ENCODE assay signal across 11 cellular contexts in the genomic region with DNA sequence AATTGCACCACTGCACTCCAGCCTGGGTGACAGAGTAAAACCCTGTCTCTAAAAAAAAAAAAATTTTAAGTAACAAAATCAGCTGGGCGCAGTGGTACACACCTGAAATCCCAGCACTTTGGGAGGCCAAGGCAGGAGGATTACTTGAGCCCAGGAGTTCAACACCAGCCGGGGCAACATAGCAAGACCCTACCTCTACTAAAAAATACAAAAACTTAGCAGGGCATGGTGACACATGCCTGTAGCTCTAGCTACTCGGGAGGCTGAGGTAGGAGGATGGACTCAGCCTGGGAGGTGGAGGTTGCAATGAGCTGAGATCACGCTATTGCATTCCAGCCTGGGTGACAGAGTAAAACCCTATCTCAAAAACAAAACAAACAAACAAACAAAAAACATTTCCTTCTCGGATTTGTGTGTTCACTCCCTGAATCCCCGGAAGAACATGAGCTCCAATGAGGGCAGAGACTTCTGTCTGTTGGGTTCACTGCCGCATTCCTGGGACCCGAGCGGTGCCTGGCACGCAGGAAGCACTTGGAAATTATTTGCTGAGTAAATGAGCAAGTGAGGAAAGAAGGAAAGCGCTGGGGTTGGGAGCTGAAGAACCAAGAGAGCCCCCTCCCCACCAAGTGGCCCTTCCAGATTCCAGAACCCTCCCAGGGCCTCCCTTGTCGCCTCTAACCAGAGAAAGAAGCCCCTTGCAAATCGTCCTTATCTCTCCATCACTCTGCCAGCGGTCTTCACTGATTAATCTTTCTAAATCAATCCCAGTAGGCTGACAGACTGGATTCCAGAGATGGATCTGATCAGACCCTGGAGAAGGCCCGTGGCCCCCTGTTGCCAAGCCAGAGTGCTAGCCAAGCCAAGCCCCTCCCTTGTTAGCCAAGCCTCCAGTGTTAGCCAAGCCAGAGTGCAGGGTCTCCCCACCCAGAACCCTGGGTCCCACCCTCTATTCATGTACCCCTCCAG. TPM values are rescaled to one million over a fixed set of nuclear protein-coding genes. Genes with fewer than 3 reads are reported as not detected.
DNase-seq lines count a peak whose midpoint lies in the region; ATAC-seq, FAIRE-seq and TF ChIP-seq lines count a peak whose summit lies in the region.
"Had no signal": no experiment of that assay in that cellular context is flagged by ENCODE, and none has a peak within 500 bp of the region (broad histone marks: within the 10 kb centered on the region; RNA-seq: fewer than 3 reads in every experiment).

No MANE protein-coding gene starts in this region.

- peaks cover 3% of the 10 kb centered on the region for H4K20me1 ChIP-seq in endothelial cell of umbilical vein (replicated peaks; ENCODE audit: control insufficient read depth, extremely low read depth, insufficient read depth, low read length)

- peak overlapping the region; percentile 47 for H2BK5ac ChIP-seq in neuronal stem cell (ENCODE audit: low read length)

- no TSS peak for BruUV-seq in endothelial cell of umbilical vein (replicated peaks; lab: Mats Ljungman, UMichigan)

- no peak overlapping the region for H2BK15ac ChIP-seq in neuronal stem cell (ENCODE audit: low read length)

- H2AK5ac ChIP-seq in neuronal stem cell (ENCODE audit: low read depth, low read length), result peak overlapping the region; percentile 69

- dilution Hi-C loops in endothelial cell of umbilical vein (cut with MboI; ENCODE audit: extremely low pct_ligation_motif_present, low sequenced_read_pairs), result no loop called here

- H3K36me3 ChIP-seq in ACC112 (ENCODE audit: insufficient read depth, low read length), result no peaks in the 10 kb centered on the region
- H3K36me3 ChIP-seq in endothelial cell of umbilical vein (ENCODE audit: control insufficient read depth in 2 of 2, extremely low read depth in 1 of 2, insufficient read depth in 2 of 2, low read length in 2 of 2), result peaks cover 0 to 2% of the 10 kb centered on the region in 2 experiments
- H3K36me3 ChIP-seq in neuronal stem cell (replicated peaks in 1 of 2; ENCODE audit: control insufficient read depth in 2 of 2, insufficient read depth in 2 of 2, low read length in 2 of 2), result peaks cover 2 to 65% of the 10 kb centered on the region in 2 donors

- H3K79me2 ChIP-seq in ACC112 (ENCODE audit: control insufficient read depth, insufficient read depth, low read length, unreplicated experiment) (peaks cover 86% of the 10 kb centered on the region), endothelial cell of umbilical vein (ENCODE audit: control insufficient read depth, insufficient read depth, low read length) (peaks cover 73% of the 10 kb centered on the region)

- H3K4me3 ChIP-seq in ACC112 (ENCODE audit: low read depth, low read length) (no peak overlapping the region), LNCaP clone FGC (ENCODE audit: low read depth, low read length) (peak overlapping the region; percentile 96; the same call in 1 of the 2 replicates), endothelial cell of umbilical vein (replicated peaks in 1 of 3; ENCODE audit: insufficient read depth in 1 of 3, low read depth in 1 of 3, low read length in 3 of 3) (no peak overlapping the region), neuronal stem cell (ENCODE audit: low read length in 2 of 2) (no peak overlapping the region)

- H3K27me3 ChIP-seq in ACC112 (ENCODE audit: insufficient read depth, low read length) (no peaks in the 10 kb centered on the region), endothelial cell of umbilical vein (ENCODE audit: control insufficient read depth in 2 of 2, insufficient read depth in 2 of 2, low read length in 2 of 2) (no peaks in the 10 kb centered on the region), neuronal stem cell (ENCODE audit: control insufficient read depth in 3 of 3, insufficient read depth in 3 of 3, low read depth in 1 of 3, low read length in 3 of 3) (peaks cover 0 to 2% (median 0%) of the 10 kb centered on the region in 3 experiments)

- H3K9ac ChIP-seq in endothelial cell of umbilical vein (replicated peaks; ENCODE audit: extremely low read depth, insufficient read depth, low read length), result no peak overlapping the region
- H3K9ac ChIP-seq in neuronal stem cell (ENCODE audit: low read depth, low read length, poor library complexity), result no peak overlapping the region

- H3K18ac ChIP-seq in neuronal stem cell (ENCODE audit: low read length), result peak overlapping the region; percentile 79

- H4K91ac ChIP-seq in neuronal stem cell (ENCODE audit: low read depth, low read length, poor library complexity), result no peak overlapping the region

- CTCF ChIA-PET in endothelial cell of umbilical vein (lab: Charles Lee), result interaction anchor here (1.1 to 2.5 kb wide), 4 partner anchors 8 to 177 kb away, joined by 3 to 9 read pairs (median 4); no protein-coding TSS in a partner anchor

- TF ChIP-seq CTCF in LNCaP clone FGC (IDR thresholded peaks at IDR 0.05; ENCODE audit: control insufficient read depth, extremely low read depth, insufficient read depth) (no peak), endothelial cell of umbilical vein (IDR thresholded peaks at IDR 0.05; ENCODE audit: extremely low read depth in 1 of 2, insufficient read depth in 1 of 2, low read depth in 1 of 2, low read length in 2 of 2) (no peak)

- no peak overlapping the region for H4K8ac ChIP-seq in neuronal stem cell (ENCODE audit: low read depth, low read length)

- H3K27ac ChIP-seq in ACC112 (ENCODE audit: low read depth, low read length) (peak overlapping the region; percentile 60), endothelial cell of umbilical vein (ENCODE audit: insufficient read depth, low read depth, low read length) (no peak overlapping the region), neuronal stem cell (replicated peaks; ENCODE audit: low read length) (peak overlapping the region; percentile 29)

- no CpG with 5 or more reads among the region's 15 CpGs for WGBS in neuronal stem cell (ENCODE audit: extremely low coverage in 2 of 2, insufficient read length in 2 of 2, insufficient replicate concordance in 1 of 2), 2 donors

- ATAC-seq in HG02571 (IDR thresholded peaks at IDR 0.05; ENCODE audit: unreplicated experiment) (no peak), HG03460 (IDR thresholded peaks at IDR 0.05; ENCODE audit: unreplicated experiment) (no peak)
- ATAC-seq: CD8-positive, alpha-beta T cell had no signal

- H3K9me1 ChIP-seq in endothelial cell of umbilical vein (replicated peaks; ENCODE audit: control insufficient read depth, extremely low read depth, insufficient read depth, low read length), result no peaks in the 10 kb centered on the region

- H3K4me1 ChIP-seq in ACC112 (ENCODE audit: control insufficient read depth, insufficient read depth, low read length, unreplicated experiment), result peaks cover 23% of the 10 kb centered on the region
- peaks cover 9% of the 10 kb centered on the region for H3K4me1 ChIP-seq in endothelial cell of umbilical vein (ENCODE audit: control insufficient read depth, extremely low read depth, insufficient read depth, low read length)
- peaks cover 14 to 26% of the 10 kb centered on the region in 2 donors for H3K4me1 ChIP-seq in neuronal stem cell (ENCODE audit: control insufficient read depth in 2 of 2, insufficient read depth in 1 of 2, low read depth in 1 of 2, low read length in 2 of 2)

- H3K9me3 ChIP-seq in endothelial cell of umbilical vein (replicated peaks; ENCODE audit: control insufficient read depth, insufficient read depth, low read length) (no peaks in the 10 kb centered on the region), neuronal stem cell (replicated peaks in 1 of 2; ENCODE audit: control insufficient read depth in 2 of 2, insufficient read depth in 1 of 2, low read depth in 1 of 2, low read length in 2 of 2) (peaks cover 0 to 5% of the 10 kb centered on the region in 2 donors)

- no peak overlapping the region for H2BK120ac ChIP-seq in neuronal stem cell (ENCODE audit: low read depth, low read length)

- H3K79me1 ChIP-seq in neuronal stem cell (ENCODE audit: low read depth, low read length), result peaks cover 20% of the 10 kb centered on the region

- no peak overlapping the region for H3K23ac ChIP-seq in neuronal stem cell (ENCODE audit: low read depth, low read length, poor library complexity)

- H3K4me2 ChIP-seq in endothelial cell of umbilical vein (ENCODE audit: insufficient read depth, low read length) (no peak overlapping the region), neuronal stem cell (ENCODE audit: insufficient read depth, low read length, poor library complexity, severe bottlenecking) (no peak overlapping the region)

- POLR2A ChIA-PET in endothelial cell of umbilical vein (lab: Charles Lee), result no interaction called here

- FAIRE-seq in endothelial cell of umbilical vein (lab: Jason Lieb, UNC), result peak; percentile 31
- FAIRE-seq: GM19239 had no signal

- intact Hi-C loops in endothelial cell of umbilical vein (cut with micrococcal nuclease), result no loop called here

- no peak overlapping the region for H3K14ac ChIP-seq in neuronal stem cell (ENCODE audit: low read length)

- H3K4ac ChIP-seq in neuronal stem cell (ENCODE audit: low read length), result no peak overlapping the region

- peak overlapping the region; percentile 7 for H2BK12ac ChIP-seq in neuronal stem cell (ENCODE audit: low read length)

- no peak for TF ChIP-seq POLR2A in endothelial cell of umbilical vein (IDR thresholded peaks at IDR 0.05; ENCODE audit: low read depth, low read length)
- TF ChIP-seq POLR2A in erythroblast (IDR thresholded peaks at IDR 0.05; ENCODE audit: low read length), result no peak

- H2AFZ ChIP-seq in ACC112 (ENCODE audit: low read length, unreplicated experiment) (no peak overlapping the region), endothelial cell of umbilical vein (ENCODE audit: low read depth, low read length) (no peak overlapping the region), neuronal stem cell (ENCODE audit: low read length) (no peak overlapping the region)

- DNase-seq in LNCaP clone FGC (ENCODE audit: low read depth) (no peak), endothelial cell of umbilical vein (ENCODE audit: low read depth, low spot score) (no peak), neuronal stem cell (ENCODE audit: low spot score) (no peak), putamen (ENCODE audit: low spot score) (no peak), erythroblast (lab: John Stamatoyannopoulos, UW) (no peak)
- DNase-seq: CD8-positive, alpha-beta T cell; NCI-H510A had no signal

TF ChIP-seq in endothelial cell of umbilical vein, 7 proteins besides CTCF, POLR2A, EP300 and RAD21 (continues in another document):
- TF ChIP-seq EZH2 (IDR thresholded peaks at IDR 0.05; ENCODE audit: borderline replicate concordance, low read depth, low read length, severe bottlenecking) (no peak), MYC (IDR thresholded peaks at IDR 0.05; ENCODE audit: low read depth, low read length) (no peak)

RNA-seq across cellular contexts. Expression of a gene that starts 6.2 kb away (rescaled TPM):
- total RNA-seq in endothelial cell of umbilical vein, result 64.6 and 65.0 TPM in 2 replicates
- 14.8 and 16.8 TPM in 2 replicates for polyA plus RNA-seq in endothelial cell of umbilical vein
- 15.2 and 20.7 TPM in 2 replicates for polyA plus RNA-seq in endothelial cell of umbilical vein (2011; cell fraction: cytosol; rRNA removed)
- 44.0 and 48.9 TPM in 2 replicates for polyA plus RNA-seq in endothelial cell of umbilical vein (2011; cell fraction: nucleus; rRNA removed)
- polyA plus RNA-seq in endothelial cell of umbilical vein (2012), result 25.5 and 34.3 TPM in 2 replicates
- 25.8 and 35.4 TPM in 2 replicates for polyA minus RNA-seq in endothelial cell of umbilical vein
- 31.4 TPM for polyA minus RNA-seq in endothelial cell of umbilical vein (2011; cell fraction: cytosol; rRNA and poly(A)+ RNA removed)
- 25.3 and 40.1 TPM in 2 replicates for polyA minus RNA-seq in endothelial cell of umbilical vein (2011; cell fraction: nucleus; rRNA and poly(A)+ RNA removed)
- polyA plus RNA-seq in neuronal stem cell (2013, experiment 1 of 2), result 33.6 TPM
- 37.1 TPM for polyA plus RNA-seq in neuronal stem cell (2013, experiment 2 of 2)
